26 cellular contexts compared by ENCODE assay signal in genomic region chr1:110489406-110489805, GRCh38. TPM values are rescaled to one million over a fixed set of nuclear protein-coding genes. Genes with fewer than 3 reads are reported as not detected.
DNase-seq lines count a peak whose midpoint lies in the region; FAIRE-seq and TF ChIP-seq lines count a peak whose summit lies in the region.
"Had no signal": no experiment of that assay in that cellular context is flagged by ENCODE, and none has a peak within 500 bp of the region (broad histone marks: within the 10 kb centered on the region; RNA-seq: fewer than 3 reads in every experiment).

No MANE protein-coding gene starts in this region.

- H3K36me3 Mint-ChIP-seq in type B pancreatic cell, result no peaks in the 10 kb centered on the region
- H3K36me3 Mint-ChIP-seq: CD14-positive monocyte; CD8-positive, alpha-beta memory T cell had no signal

- H3K9me2 ChIP-seq in OCI-LY7 (ENCODE audit: insufficient read depth, low read length), result no peaks in the 10 kb centered on the region
- H3K9me2 ChIP-seq in GM23248 (ENCODE audit: insufficient read depth), result no peaks in the 10 kb centered on the region

- POLR2A ChIA-PET in OCI-LY7 (lab: Charles Lee), result no interaction called here

- H3K36me3 ChIP-seq in OCI-LY7 (ENCODE audit: insufficient read depth, low read length) (no peaks in the 10 kb centered on the region), kidney (ENCODE audit: control insufficient read depth in 1 of 2, insufficient read depth in 2 of 2, low read length in 2 of 2) (no peaks in the 10 kb centered on the region), osteoblast (ENCODE audit: insufficient read depth, low read length) (no peaks in the 10 kb centered on the region), GM23248 (ENCODE audit: low read depth) (no peaks in the 10 kb centered on the region)
- H3K36me3 ChIP-seq: BE2C; BLaER1 treated with 17β-estradiol and CSF1 and Interleukin-3, amounts not matched to agents 10 nM and 100 nM had no signal

- H3K27me3 ChIP-seq in osteoblast (ENCODE audit: insufficient read depth, low read length) (peaks cover 12% of the 10 kb centered on the region), GM23248 (replicated peaks; ENCODE audit: insufficient read depth) (no peaks in the 10 kb centered on the region)
- H3K27me3 ChIP-seq: BE2C; BLaER1 treated with 17β-estradiol and CSF1 and Interleukin-3, amounts not matched to agents 10 nM and 100 nM had no signal

- no peaks in the 10 kb centered on the region for H3K79me2 ChIP-seq in OCI-LY7 (ENCODE audit: insufficient read depth, low read depth, low read length)
- no peaks in the 10 kb centered on the region for H3K79me2 ChIP-seq in osteoblast (ENCODE audit: insufficient read depth, low read length)
- no peaks in the 10 kb centered on the region for H3K79me2 ChIP-seq in GM23248 (ENCODE audit: insufficient read depth)

- no peak for DNase-seq in OCI-LY7 (ENCODE audit: low spot score)
- DNase-seq in kidney, result peak; percentile 54
- peak; percentile 47 for DNase-seq in osteoblast (ENCODE audit: insufficient read length, low spot score, missing footprints)
- DNase-seq in SHP77 treated with DMSO at 0.1 percent for 48 hours (lab: John Stamatoyannopoulos, UW), result no peak
- no peak for DNase-seq in type B pancreatic cell (ENCODE audit: extremely low spot score, unreplicated experiment)
- no peak for DNase-seq in GM23248
- no peak for DNase-seq in stimulated activated CD4-positive, alpha-beta T cell treated with anti-CD3 and anti-CD28 coated beads, Interleukin-2, amount 100 ng/mL, for 24 hours
- DNase-seq: 8988T; ACHN; AML-193; BE2C; CD4-positive, alpha-beta T cell; CD8-positive, alpha-beta memory T cell; DMS 273 treated with DMSO at 0.1 percent for 48 hours; DMS79 treated with DMSO at 0.1 percent for 48 hours; GF-D8; H9 had no signal

- no peaks in the 10 kb centered on the region for H3F3A ChIP-seq in GM23248 (ENCODE audit: insufficient read depth)

- H3K9ac ChIP-seq in kidney (ENCODE audit: low read length in 2 of 2), result no peak overlapping the region
- H3K9ac ChIP-seq in GM23248, result no peak overlapping the region
- H3K9ac ChIP-seq: BLaER1 treated with 17β-estradiol and CSF1 and Interleukin-3, amounts not matched to agents 10 nM and 100 nM had no signal

- CTCF ChIA-PET in OCI-LY7 (lab: Charles Lee; ENCODE audit: unreplicated experiment), result interaction anchor here (0.6 to 0.7 kb wide), 2 partner anchors 77 to 437 kb away, joined by 3 to 4 read pairs; no protein-coding TSS in a partner anchor

- no peak overlapping the region for H3K27ac Mint-ChIP-seq in type B pancreatic cell
- H3K27ac Mint-ChIP-seq: CD14-positive monocyte; CD4-positive, alpha-beta T cell; CD8-positive, alpha-beta memory T cell; H9 had no signal

- intact Hi-C loops in OCI-LY7 (cut with micrococcal nuclease; ENCODE audit: unreplicated experiment), result no loop called here
- intact Hi-C loops in kidney (cut with DNase I), result no loop called here

- H3K27ac ChIP-seq in OCI-LY7 (ENCODE audit: low read depth, low read length, poor library complexity, severe bottlenecking) (no peak overlapping the region), kidney (ENCODE audit: low read depth in 2 of 2, low read length in 2 of 2) (no peak overlapping the region), osteoblast (ENCODE audit: low read depth, low read length) (no peak overlapping the region), GM23248 (no peak overlapping the region)
- H3K27ac ChIP-seq: A549; BLaER1 treated with 17β-estradiol and CSF1 and Interleukin-3, amounts not matched to agents 10 nM and 100 nM had no signal

- no TSS peak for BruUV-seq in OCI-LY7 (replicated peaks; lab: Mats Ljungman, UMichigan)

- TF ChIP-seq CTCF in OCI-LY7 (conservative IDR thresholded peaks at IDR 0.05; ENCODE audit: low read length) (no peak), kidney (IDR thresholded peaks at IDR 0.05; ENCODE audit: borderline replicate concordance, extremely low read depth, insufficient read depth) (no peak), osteoblast (IDR thresholded peaks at IDR 0.05; ENCODE audit: extremely low read depth, low read depth, low read length) (no peak), type B pancreatic cell (conservative IDR thresholded peaks at IDR 0.05) (no peak)

- no peak overlapping the region for H3K4me3 Mint-ChIP-seq in type B pancreatic cell
- H3K4me3 Mint-ChIP-seq: CD14-positive monocyte; CD4-positive, alpha-beta T cell; CD8-positive, alpha-beta memory T cell; H9 had no signal

- no peaks in the 10 kb centered on the region for H3K9me3 Mint-ChIP-seq in type B pancreatic cell
- H3K9me3 Mint-ChIP-seq: CD14-positive monocyte; CD4-positive, alpha-beta T cell; CD8-positive, alpha-beta memory T cell; H9 had no signal

- H3K9me3 ChIP-seq in OCI-LY7 (ENCODE audit: low read length) (no peaks in the 10 kb centered on the region), kidney (ENCODE audit: control insufficient read depth in 1 of 2, low read length in 2 of 2) (no peaks in the 10 kb centered on the region), osteoblast (ENCODE audit: low read depth, low read length) (no peaks in the 10 kb centered on the region), GM23248 (ENCODE audit: low read depth) (no peaks in the 10 kb centered on the region)
- H3K9me3 ChIP-seq: A549; BE2C; BLaER1 treated with 17β-estradiol and CSF1 and Interleukin-3, amounts not matched to agents 10 nM and 100 nM had no signal

- no peaks in the 10 kb centered on the region for H3K4me1 Mint-ChIP-seq in type B pancreatic cell (ENCODE audit: unreplicated experiment)
- H3K4me1 Mint-ChIP-seq: CD8-positive, alpha-beta memory T cell had no signal

- in situ Hi-C loops in GM23248 (cut with MboI), result no loop called here

- H2AFZ ChIP-seq in OCI-LY7 (ENCODE audit: low read length) (0 out of 2 replicates have a peak overlapping the region, but pooled peaks have one; percentile 35), osteoblast (ENCODE audit: low read length) (no peak overlapping the region), GM23248 (no peak overlapping the region)

- no peaks in the 10 kb centered on the region; the same call in 1 of the 2 replicates for H4K20me1 ChIP-seq in OCI-LY7 (ENCODE audit: insufficient read depth, low read length)
- H4K20me1 ChIP-seq in osteoblast (ENCODE audit: insufficient read depth, low read length), result no peaks in the 10 kb centered on the region
- H4K20me1 ChIP-seq in GM23248 (ENCODE audit: insufficient read depth), result no peaks in the 10 kb centered on the region

- H3K4me1 ChIP-seq in OCI-LY7 (ENCODE audit: insufficient read depth, low read length, poor library complexity, severe bottlenecking) (peaks cover 7% of the 10 kb centered on the region), kidney (ENCODE audit: control insufficient read depth in 1 of 2, insufficient read depth in 1 of 2, low read depth in 1 of 2, low read length in 2 of 2) (no peaks in the 10 kb centered on the region), osteoblast (ENCODE audit: insufficient read depth, low read length) (no peaks in the 10 kb centered on the region), GM23248 (ENCODE audit: insufficient read depth) (no peaks in the 10 kb centered on the region)
- H3K4me1 ChIP-seq: BE2C had no signal

- H3K27me3 Mint-ChIP-seq in type B pancreatic cell, result peaks cover 18% of the 10 kb centered on the region

- no peak for FAIRE-seq in kidney (lab: Jason Lieb, UNC)
- FAIRE-seq: A549, D721Med, GM12891, GM18507 had no signal

- 91 to 93% methylated on average over 12 to 15 of the region's 15 CpGs for WGBS in GM23248 (ENCODE audit: low coverage in 1 of 2, low lambda C conversion rate in 2 of 2, missing lambda C conversion rate in 2 of 2), 2 experiments

- H3K4me2 ChIP-seq in OCI-LY7 (ENCODE audit: low read length), result peak overlapping the region; percentile 42
- H3K4me2 ChIP-seq in osteoblast (ENCODE audit: insufficient read depth, low read length), result no peak overlapping the region
- H3K4me2 ChIP-seq in GM23248 (ENCODE audit: unreplicated experiment), result no peak overlapping the region
- H3K4me2 ChIP-seq: A549; BLaER1 treated with 17β-estradiol and CSF1 and Interleukin-3, amounts not matched to agents 10 nM and 100 nM had no signal

- H3K4me3 ChIP-seq in OCI-LY7 (ENCODE audit: low read depth, low read length, poor library complexity, severe bottlenecking), result peak overlapping the region; percentile 47
- H3K4me3 ChIP-seq in kidney (ENCODE audit: low read length in 2 of 2), result no peak overlapping the region
- no peak overlapping the region for H3K4me3 ChIP-seq in osteoblast (ENCODE audit: insufficient read depth, low read length)
- H3K4me3 ChIP-seq in GM23248, result no peak overlapping the region
- H3K4me3 ChIP-seq: A549; BLaER1 treated with 17β-estradiol and CSF1 and Interleukin-3, amounts not matched to agents 10 nM and 100 nM had no signal

RNA-seq across cellular contexts. Expression of gene KCNA10, which starts 29.6 kb away (rescaled TPM):
- not detected in 2 replicates for total RNA-seq in OCI-LY7 (2014; rRNA removed; shearing (Covaris generic))
- not detected in 2 replicates for total RNA-seq in OCI-LY7 (2022)
- total RNA-seq in kidney, result not detected
- not detected for polyA plus RNA-seq in kidney (ENCODE audit: insufficient read depth, low read depth, low replicate concordance)
- not detected in 2 replicates for total RNA-seq in osteoblast
- total RNA-seq in type B pancreatic cell (ENCODE audit: low replicate concordance), result not detected in 2 replicates
- total RNA-seq in GM23248 (2014; rRNA removed; shearing (Covaris generic)), result not detected in 2 replicates
- not detected in 2 replicates for polyA plus RNA-seq in GM23248 (2016; fragmentation: Nextera tagmentation; extraction: Ambion mirVana)
- total RNA-seq: CD4-positive, alpha-beta T cell; CD8-positive, alpha-beta memory T cell; Daoy; G401; H4; H9 had no signal
- polyA plus RNA-seq: A549; CD14-positive monocyte; CD8-positive, alpha-beta memory T cell had no signal

RNA-seq across cellular contexts. Expression of gene PROK1, which starts 38.5 kb away (rescaled TPM):
- total RNA-seq in OCI-LY7 (2014; rRNA removed; shearing (Covaris generic)), result not detected in 2 replicates
- total RNA-seq in OCI-LY7 (2022) (not detected in 2 replicates), kidney (not detected), osteoblast (not detected in 2 replicates), type B pancreatic cell (ENCODE audit: low replicate concordance) (0.29 TPM in 2 replicates)
- polyA plus RNA-seq in kidney (ENCODE audit: insufficient read depth, low read depth, low replicate concordance) (not detected), GM23248 (2016; fragmentation: Nextera tagmentation; extraction: Ambion mirVana) (not detected in 2 replicates)
- not detected in 2 replicates for total RNA-seq in GM23248 (2014; rRNA removed; shearing (Covaris generic))
- total RNA-seq: CD4-positive, alpha-beta T cell; CD8-positive, alpha-beta memory T cell; Daoy; G401; H4; H9 had no signal
- polyA plus RNA-seq: A549; CD14-positive monocyte; CD8-positive, alpha-beta memory T cell had no signal

Comparison
In these comparisons a context has a peak if more than half of its experiments do, and no peak if none do; other contexts are left out.
1. DNase-seq: peak in kidney (single experiment) and osteoblast (single experiment); none in OCI-LY7 (single experiment), SHP77 treated with DMSO at 0.1 percent for 48 hours (single experiment), type B pancreatic cell (single experiment), GM23248 (single experiment) and stimulated activated CD4-positive, alpha-beta T cell treated with anti-CD3 and anti-CD28 coated beads, Interleukin-2, amount 100 ng/mL, for 24 hours (0 of 2).